1 cellular context compared by ENCODE assay signal in genomic region chr5:68303754-68304420, GRCh38.
A peak's percentile ranks its signal among the peaks of the same experiment; 100 is the strongest.
TF ChIP-seq lines count a peak whose summit lies in the region.

No MANE protein-coding gene starts in this region.

TF ChIP-seq in K562, 482 proteins besides CTCF, POLR2A, EP300 and RAD21 (continued from another document and continues in another):
- TF ChIP-seq PBX2 (CRISPR knock-in tag; IDR thresholded peaks at IDR 0.05; ENCODE audit: low read depth) = no peak
- 0 out of 2 replicates have a peak, but pooled peaks have one; percentile 30 for TF ChIP-seq PBX2 (tag; conservative IDR thresholded peaks at IDR 0.05; ENCODE audit: low read depth)
- peak; percentile 62 for TF ChIP-seq SMAD1 (IDR thresholded peaks at IDR 0.05; ENCODE audit: low read depth, low read length, partially characterized antibody)
- peak; percentile 36 for TF ChIP-seq RBBP5 (IDR thresholded peaks at IDR 0.05; ENCODE audit: borderline replicate concordance, insufficient read depth, low read length, poor library complexity, severe bottlenecking)
- peak; percentile 63 for TF ChIP-seq MYC (IDR thresholded peaks at IDR 0.05; ENCODE audit: low read depth, low read length)
- TF ChIP-seq MYC (CRISPR knock-in tag; IDR thresholded peaks at IDR 0.05; ENCODE audit: borderline replicate concordance, low read depth) = no peak
- TF ChIP-seq XRCC5 (IDR thresholded peaks at IDR 0.05; ENCODE audit: low read depth, low read length) = no peak
- peak; percentile 23; the same call in 1 of the 2 replicates for TF ChIP-seq SP1 (CRISPR knock-in tag; IDR thresholded peaks at IDR 0.05)
- TF ChIP-seq GATA2 (CRISPR knock-in tag; IDR thresholded peaks at IDR 0.05) = peak; percentile 77
- TF ChIP-seq MYNN (IDR thresholded peaks at IDR 0.05) = peak; percentile 35; the same call in 1 of the 2 replicates
- TF ChIP-seq MYNN (CRISPR knock-in tag; IDR thresholded peaks at IDR 0.05) = no peak
- peak; percentile 46 for TF ChIP-seq HDAC3 (IDR thresholded peaks at IDR 0.05; ENCODE audit: borderline replicate concordance, partially characterized antibody)
- TF ChIP-seq SMARCE1 (IDR thresholded peaks at IDR 0.05) = peak; percentile 77; the same call in 1 of the 2 replicates
- 0 out of 2 replicates have a peak, but pooled peaks have one; percentile 12 for TF ChIP-seq ZNF24 (IDR thresholded peaks at IDR 0.05)
- TF ChIP-seq ZNF175 (CRISPR knock-in tag; IDR thresholded peaks at IDR 0.05; ENCODE audit: low read depth) = peak; percentile 47; the same call in 1 of the 2 replicates
- TF ChIP-seq TCF3 (CRISPR knock-in tag; IDR thresholded peaks at IDR 0.05) = peak; percentile 94
- 0 out of 2 replicates have a peak, but pooled peaks have one; percentile 11 for TF ChIP-seq NFE2 (IDR thresholded peaks at IDR 0.05; ENCODE audit: low read depth)
- peak; percentile 88 for TF ChIP-seq KLF16 (IDR thresholded peaks at IDR 0.05)
- TF ChIP-seq ZFX (CRISPR knock-in tag; IDR thresholded peaks at IDR 0.05) = peak; percentile 45; the same call in 1 of the 2 replicates
- 0 out of 4 replicates have a peak, but pooled peaks of 1 of the 2 experiments have one; percentile 35 for TF ChIP-seq MLLT1 (IDR thresholded peaks at IDR 0.05)
- no peak for TF ChIP-seq RB1 (IDR thresholded peaks at IDR 0.05; ENCODE audit: low read depth)
- peak; percentile 33; the same call in 1 of the 2 replicates for TF ChIP-seq CXXC5 (CRISPR knock-in tag; IDR thresholded peaks at IDR 0.05)
- peak; percentile 88 for TF ChIP-seq MTA2 (IDR thresholded peaks at IDR 0.05; ENCODE audit: low read depth)
- no peak for TF ChIP-seq ELF4 (CRISPR knock-in tag; IDR thresholded peaks at IDR 0.05)
- no peak for TF ChIP-seq PTTG1 (tag; IDR thresholded peaks at IDR 0.05; ENCODE audit: low read depth)
- TF ChIP-seq BCOR (IDR thresholded peaks at IDR 0.05) = peak; percentile 53; the same call in 1 of the 2 replicates
- TF ChIP-seq NFIC (IDR thresholded peaks at IDR 0.05) = peak; percentile 94
- peak; percentile 93 for TF ChIP-seq ARID1B (IDR thresholded peaks at IDR 0.05)
- no peak for TF ChIP-seq CEBPB (tag; IDR thresholded peaks at IDR 0.05)
- TF ChIP-seq KDM1A (IDR thresholded peaks at IDR 0.05) = peak; percentile 99
- peak; percentile 90 for TF ChIP-seq NCOR1 (IDR thresholded peaks at IDR 0.05)
- peak; percentile 30; the same call in 1 of the 2 replicates for TF ChIP-seq CTBP1 (IDR thresholded peaks at IDR 0.05; ENCODE audit: borderline replicate concordance)
- TF ChIP-seq SMARCA4 (IDR thresholded peaks at IDR 0.05) = peak; percentile 80
- no peak for TF ChIP-seq UBTF (IDR thresholded peaks at IDR 0.05; ENCODE audit: borderline replicate concordance in 1 of 2, low read depth in 2 of 2, low read length in 2 of 2)
- peak; percentile 96 for TF ChIP-seq CBFA2T3 (IDR thresholded peaks at IDR 0.05)
- TF ChIP-seq MNT (conservative IDR thresholded peaks at IDR 0.05) = peak in 1 of 2 experiments; percentile 40; a peak in 1 of 4 replicates
- peak; percentile 28 for TF ChIP-seq KDM5B (IDR thresholded peaks at IDR 0.05; ENCODE audit: insufficient replicate concordance, low read depth, low read length)
- peak; percentile 47; the same call in 1 of the 2 replicates for TF ChIP-seq SMARCC2 (IDR thresholded peaks at IDR 0.05; ENCODE audit: low read depth)
- peak; percentile 81 for TF ChIP-seq SMAD4 (CRISPR knock-in tag; conservative IDR thresholded peaks at IDR 0.05)
- peak; percentile 17; the same call in 1 of the 2 replicates for TF ChIP-seq TFAP4 (CRISPR knock-in tag; IDR thresholded peaks at IDR 0.05; ENCODE audit: borderline replicate concordance)
- TF ChIP-seq ETV1 (tag; conservative IDR thresholded peaks at IDR 0.05; ENCODE audit: low read depth) = no peak
- peak; percentile 86 for TF ChIP-seq CCNT2 (IDR thresholded peaks at IDR 0.05; ENCODE audit: borderline replicate concordance, extremely low read depth, insufficient read length, low read depth, low read length)
- peak in 1 of 2 experiments; percentile 53; a peak in 1 of 4 replicates for TF ChIP-seq ZNF318 (IDR thresholded peaks at IDR 0.05; ENCODE audit: borderline replicate concordance in 1 of 2, low read depth in 1 of 2)
- TF ChIP-seq NR2C2 (CRISPR knock-in tag; IDR thresholded peaks at IDR 0.05) = no peak
- TF ChIP-seq NR2C2 (tag; IDR thresholded peaks at IDR 0.05) = 0 out of 2 replicates have a peak, but pooled peaks have one; percentile 27
- TF ChIP-seq ZNF644 (tag; IDR thresholded peaks at IDR 0.05; ENCODE audit: low read depth) = peak; percentile 44; the same call in 1 of the 2 replicates
- no peak for TF ChIP-seq CBX2 (IDR thresholded peaks at IDR 0.05; ENCODE audit: insufficient read depth, low read length, poor library complexity, severe bottlenecking)
- no peak for TF ChIP-seq MCM7 (IDR thresholded peaks at IDR 0.05)
- TF ChIP-seq ATF1 (CRISPR knock-in tag; IDR thresholded peaks at IDR 0.05) = no peak
- TF ChIP-seq ATF1 (tag; IDR thresholded peaks at IDR 0.05) = 0 out of 2 replicates have a peak, but pooled peaks have one; percentile 30
- TF ChIP-seq TEAD4 (IDR thresholded peaks at IDR 0.05; ENCODE audit: low read length) = peak; percentile 94
- no peak for TF ChIP-seq TEAD4 (CRISPR knock-in tag; IDR thresholded peaks at IDR 0.05; ENCODE audit: borderline replicate concordance)
